9 cellular contexts compared by ENCODE assay signal in the genomic region with DNA sequence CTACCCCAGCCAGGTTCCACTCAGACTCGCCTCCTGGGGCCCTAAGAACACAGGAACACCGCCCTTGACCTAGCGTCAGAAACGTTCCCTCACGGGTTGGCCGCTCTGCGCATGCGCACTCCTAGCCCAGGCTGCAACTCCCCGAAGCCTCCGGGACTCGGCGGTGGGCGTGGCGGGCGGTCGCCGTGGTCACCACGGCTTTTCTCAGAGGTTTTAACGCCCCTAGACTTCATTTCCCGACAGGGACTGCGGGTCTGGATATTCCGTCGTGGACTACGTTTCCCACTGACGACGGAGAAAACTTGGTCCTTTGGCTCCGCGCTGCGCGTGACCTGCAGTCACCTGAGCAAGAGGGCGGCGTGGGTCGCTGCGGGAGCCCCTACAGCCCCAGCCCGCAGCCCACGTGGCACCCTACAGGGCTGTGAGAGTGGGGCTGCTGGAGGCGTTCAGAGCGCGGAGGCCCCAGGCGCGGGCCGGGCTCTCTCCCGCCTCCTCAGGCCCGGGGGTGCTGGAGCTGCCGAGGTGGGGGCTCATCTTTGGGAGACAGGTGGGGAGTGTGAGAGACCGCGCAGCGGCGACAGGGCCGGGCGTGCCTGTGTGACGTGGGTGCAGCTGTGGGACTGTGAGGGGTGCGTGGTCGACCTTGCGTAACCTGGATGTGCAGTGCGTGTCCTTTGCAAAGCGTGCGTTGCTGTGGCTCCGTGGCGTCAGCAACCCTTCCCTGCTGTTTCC. TPM values are rescaled to one million over a fixed set of nuclear protein-coding genes. Genes with fewer than 3 reads are reported as not detected.
DNase-seq lines count a peak whose midpoint lies in the region; ATAC-seq and TF ChIP-seq lines count a peak whose summit lies in the region.
"Had no signal": no experiment of that assay in that cellular context is flagged by ENCODE, and none has a peak within 500 bp of the region (broad histone marks: within the 10 kb centered on the region; RNA-seq: fewer than 3 reads in every experiment).

No MANE protein-coding gene starts in this region.

- intact Hi-C loops in activated naive CD4-positive, alpha-beta T cell treated with anti-CD3 and anti-CD28 coated beads for 36 hours (cut with micrococcal nuclease): no loop called here

- peaks cover 5% of the 10 kb centered on the region for H3K36me3 Mint-ChIP-seq in activated naive CD4-positive, alpha-beta T cell treated with anti-CD3 and anti-CD28 coated beads for 36 hours (ENCODE audit: low read depth)
- peaks cover 18 to 54% (median 28%) of the 10 kb centered on the region in 3 donors for H3K36me3 Mint-ChIP-seq in naive thymus-derived CD8-positive, alpha-beta T cell

- H3K9me3 ChIP-seq in subcutaneous abdominal adipose tissue (ENCODE audit: control insufficient read depth in 5 of 5, low read length in 5 of 5): peaks cover 7 to 20% (median 13%) of the 10 kb centered on the region in 5 donors

- H3K27ac ChIP-seq in subcutaneous abdominal adipose tissue (ENCODE audit: low read depth, low read length): no peak overlapping the region
- H3K27ac ChIP-seq: VCaP had no signal

- no peaks in the 10 kb centered on the region for H3K27me3 ChIP-seq in subcutaneous abdominal adipose tissue (ENCODE audit: control insufficient read depth in 5 of 5, insufficient read depth in 4 of 5, low read length in 5 of 5)

- peaks cover 28% of the 10 kb centered on the region for H3K9me3 Mint-ChIP-seq in activated naive CD4-positive, alpha-beta T cell treated with anti-CD3 and anti-CD28 coated beads for 36 hours
- peaks cover 5 to 86% (median 58%) of the 10 kb centered on the region in 9 donors for H3K9me3 Mint-ChIP-seq in naive thymus-derived CD8-positive, alpha-beta T cell

- CTCF ChIA-PET in activated naive CD4-positive, alpha-beta T cell treated with anti-CD3 and anti-CD28 coated beads for 36 hours (lab: Charles Lee): no interaction called here

- peaks cover 2 to 17% (median 16%) of the 10 kb centered on the region in 5 donors for H3K4me1 ChIP-seq in subcutaneous abdominal adipose tissue (ENCODE audit: control insufficient read depth in 5 of 5, insufficient read depth in 5 of 5, low read length in 5 of 5)

- H3K4me3 ChIP-seq in fibroblast of the aortic adventitia (ENCODE audit: low read depth, low read length) (peak overlapping the region; percentile 50), subcutaneous abdominal adipose tissue (ENCODE audit: low read depth in 1 of 5, low read length in 5 of 5) (peak overlapping the region; percentile 79 to 91 (median 83))

- H3K4me1 Mint-ChIP-seq in activated naive CD4-positive, alpha-beta T cell treated with anti-CD3 and anti-CD28 coated beads for 36 hours (ENCODE audit: low read depth): peaks cover 5% of the 10 kb centered on the region
- H3K4me1 Mint-ChIP-seq in naive thymus-derived CD8-positive, alpha-beta T cell: peaks cover 0 to 5% (median under 1%) of the 10 kb centered on the region in 4 donors

- peaks cover 26% of the 10 kb centered on the region for H3K27me3 Mint-ChIP-seq in activated naive CD4-positive, alpha-beta T cell treated with anti-CD3 and anti-CD28 coated beads for 36 hours (ENCODE audit: low read depth)
- peaks cover 18 to 52% (median 29%) of the 10 kb centered on the region in 5 donors for H3K27me3 Mint-ChIP-seq in naive thymus-derived CD8-positive, alpha-beta T cell

- peaks cover 0 to 11% (median 1%) of the 10 kb centered on the region in 5 donors for H3K36me3 ChIP-seq in subcutaneous abdominal adipose tissue (ENCODE audit: control insufficient read depth in 5 of 5, insufficient read depth in 5 of 5, low read length in 5 of 5)

- peak overlapping the region in 4 of 5 donors; percentile 15 to 78 (median 54) for H3K9ac ChIP-seq in subcutaneous abdominal adipose tissue (ENCODE audit: low read length in 5 of 5)

- no peak overlapping the region for H3K27ac Mint-ChIP-seq in activated naive CD4-positive, alpha-beta T cell treated with anti-CD3 and anti-CD28 coated beads for 36 hours
- H3K27ac Mint-ChIP-seq in naive thymus-derived CD8-positive, alpha-beta T cell: peak overlapping the region in 6 of 10 donors; percentile 8 to 83 (median 70)

- POLR2A ChIA-PET in naive thymus-derived CD8-positive, alpha-beta T cell (lab: Charles Lee): no interaction called here

- peak; percentile 78 to 88 for ATAC-seq in naive thymus-derived CD8-positive, alpha-beta T cell
- ATAC-seq in HG02623 (IDR thresholded peaks at IDR 0.05; ENCODE audit: unreplicated experiment): no peak

- peak; percentile 7 for DNase-seq in activated naive CD4-positive, alpha-beta T cell treated with anti-CD3 and anti-CD28 coated beads for 36 hours
- DNase-seq in activated naive CD4-positive, alpha-beta T cell (lab: John Stamatoyannopoulos, UW): no peak
- peak in 2 of 3 experiments; percentile 1 to 9 for DNase-seq in activated CD8-positive, alpha-beta memory T cell treated with anti-CD3 and anti-CD28 coated beads for 48 hours (ENCODE audit: low read depth in 2 of 3, low spot score in 2 of 3)
- DNase-seq in fibroblast of the aortic adventitia (ENCODE audit: low read depth) (peak; percentile 14), NOMO-1 treated with DMSO at 0.1 percent for 48 hours (lab: John Stamatoyannopoulos, UW; ENCODE audit: unreplicated experiment) (no peak)
- peak in 8 of 10 donors; percentile 20 to 82 (median 37) for DNase-seq in naive thymus-derived CD8-positive, alpha-beta T cell

- H3K4me3 Mint-ChIP-seq in activated naive CD4-positive, alpha-beta T cell treated with anti-CD3 and anti-CD28 coated beads for 36 hours: no peak overlapping the region
- peak overlapping the region in 9 of 10 donors; percentile 28 to 84 (median 55) for H3K4me3 Mint-ChIP-seq in naive thymus-derived CD8-positive, alpha-beta T cell

- TF ChIP-seq CTCF in fibroblast of the aortic adventitia (IDR thresholded peaks at IDR 0.05; ENCODE audit: insufficient read depth, low read length): no peak

RNA-seq across cellular contexts. Expression of gene ZNF573, which starts 38.0 kb away (rescaled TPM):
- 1 to 10 TPM; 6.1 to 7.3 TPM for total RNA-seq in activated naive CD4-positive, alpha-beta T cell treated with anti-CD3 and anti-CD28 coated beads for 36 hours
- 10.4 and 34.8 TPM in 2 replicates for total RNA-seq in fibroblast of the aortic adventitia (ENCODE audit: low replicate concordance)
- 10 to 100 TPM; 31.1 to 37.8 TPM for total RNA-seq in naive thymus-derived CD8-positive, alpha-beta T cell
- 10 to 100 TPM in 2 of 3 donors, 1 to 10 TPM in 1; 6.7 to 14.0 (median 13.6) TPM for polyA plus RNA-seq in naive thymus-derived CD8-positive, alpha-beta T cell

Comparison
In these comparisons a context has a peak if more than half of its experiments do, and no peak if none do; other contexts are left out.
1. DNase-seq: peak in activated naive CD4-positive, alpha-beta T cell treated with anti-CD3 and anti-CD28 coated beads for 36 hours (single experiment), activated CD8-positive, alpha-beta memory T cell treated with anti-CD3 and anti-CD28 coated beads for 48 hours (2 of 3), fibroblast of the aortic adventitia (single experiment) and naive thymus-derived CD8-positive, alpha-beta T cell (8 of 10); none in activated naive CD4-positive, alpha-beta T cell (0 of 4) and NOMO-1 treated with DMSO at 0.1 percent for 48 hours (single experiment).